1 cellular context compared by ENCODE assay signal in the genomic region with DNA sequence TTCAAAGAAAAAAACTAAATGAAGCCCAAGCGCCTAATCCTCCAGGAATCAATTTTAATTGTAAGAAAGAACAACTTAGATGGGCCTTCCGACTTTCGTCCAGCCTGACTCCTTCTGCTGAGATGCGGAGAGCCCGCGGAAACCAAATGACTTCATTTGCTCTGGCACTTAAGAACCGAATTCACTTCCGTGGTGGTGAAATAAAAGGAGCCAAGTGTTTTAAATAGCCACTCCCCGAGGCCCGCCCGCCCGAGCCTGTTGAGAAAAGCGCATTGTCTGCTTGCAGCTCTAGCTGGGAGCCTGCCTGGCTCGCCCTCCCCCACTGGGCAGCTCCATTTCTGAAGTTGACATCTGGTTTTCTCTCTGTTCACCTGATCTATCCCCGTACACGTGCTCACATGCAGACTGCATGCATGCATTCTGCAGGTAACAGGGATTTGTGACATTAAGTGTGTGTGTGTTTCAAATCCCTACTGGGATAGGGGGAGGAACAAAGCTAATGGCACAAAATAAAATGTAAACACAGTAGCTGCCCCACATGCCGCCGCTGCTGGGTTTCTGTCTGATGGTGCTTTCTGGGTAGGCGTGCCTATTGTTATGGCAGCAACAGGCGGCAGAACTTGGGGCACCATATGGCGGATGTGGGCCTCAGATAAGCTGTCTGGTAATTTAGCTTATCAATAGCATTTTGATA.
A peak's percentile ranks its signal among the peaks of the same experiment; 100 is the strongest.
TF ChIP-seq lines count a peak whose summit lies in the region.

No MANE protein-coding gene starts in this region.

TF ChIP-seq in K562, 482 proteins besides CTCF, POLR2A, EP300 and RAD21 (continued from another document and continues in another):
- TF ChIP-seq, protein P1, sequence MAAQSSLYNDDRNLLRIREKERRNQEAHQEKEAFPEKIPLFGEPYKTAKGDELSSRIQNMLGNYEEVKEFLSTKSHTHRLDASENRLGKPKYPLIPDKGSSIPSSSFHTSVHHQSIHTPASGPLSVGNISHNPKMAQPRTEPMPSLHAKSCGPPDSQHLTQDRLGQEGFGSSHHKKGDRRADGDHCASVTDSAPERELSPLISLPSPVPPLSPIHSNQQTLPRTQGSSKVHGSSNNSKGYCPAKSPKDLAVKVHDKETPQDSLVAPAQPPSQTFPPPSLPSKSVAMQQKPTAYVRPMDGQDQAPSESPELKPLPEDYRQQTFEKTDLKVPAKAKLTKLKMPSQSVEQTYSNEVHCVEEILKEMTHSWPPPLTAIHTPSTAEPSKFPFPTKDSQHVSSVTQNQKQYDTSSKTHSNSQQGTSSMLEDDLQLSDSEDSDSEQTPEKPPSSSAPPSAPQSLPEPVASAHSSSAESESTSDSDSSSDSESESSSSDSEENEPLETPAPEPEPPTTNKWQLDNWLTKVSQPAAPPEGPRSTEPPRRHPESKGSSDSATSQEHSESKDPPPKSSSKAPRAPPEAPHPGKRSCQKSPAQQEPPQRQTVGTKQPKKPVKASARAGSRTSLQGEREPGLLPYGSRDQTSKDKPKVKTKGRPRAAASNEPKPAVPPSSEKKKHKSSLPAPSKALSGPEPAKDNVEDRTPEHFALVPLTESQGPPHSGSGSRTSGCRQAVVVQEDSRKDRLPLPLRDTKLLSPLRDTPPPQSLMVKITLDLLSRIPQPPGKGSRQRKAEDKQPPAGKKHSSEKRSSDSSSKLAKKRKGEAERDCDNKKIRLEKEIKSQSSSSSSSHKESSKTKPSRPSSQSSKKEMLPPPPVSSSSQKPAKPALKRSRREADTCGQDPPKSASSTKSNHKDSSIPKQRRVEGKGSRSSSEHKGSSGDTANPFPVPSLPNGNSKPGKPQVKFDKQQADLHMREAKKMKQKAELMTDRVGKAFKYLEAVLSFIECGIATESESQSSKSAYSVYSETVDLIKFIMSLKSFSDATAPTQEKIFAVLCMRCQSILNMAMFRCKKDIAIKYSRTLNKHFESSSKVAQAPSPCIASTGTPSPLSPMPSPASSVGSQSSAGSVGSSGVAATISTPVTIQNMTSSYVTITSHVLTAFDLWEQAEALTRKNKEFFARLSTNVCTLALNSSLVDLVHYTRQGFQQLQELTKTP (IDR thresholded peaks at IDR 0.05; ENCODE audit: low read depth in 1 of 2, partially characterized antibody in 2 of 2): no peak
- no peak for TF ChIP-seq BHLHE40 (IDR thresholded peaks at IDR 0.05; ENCODE audit: low read length)
- no peak for TF ChIP-seq MECOM (CRISPR knock-in tag; IDR thresholded peaks at IDR 0.05)
- TF ChIP-seq NFATC3 (IDR thresholded peaks at IDR 0.05): no peak
- no peak for TF ChIP-seq KDM2B (CRISPR knock-in tag; IDR thresholded peaks at IDR 0.05)
- TF ChIP-seq PCBP1 (IDR thresholded peaks at IDR 0.05; ENCODE audit: low read depth, low read length, poor library complexity, severe bottlenecking): no peak
- 0 out of 4 replicates have a peak, but pooled peaks of 1 of the 2 experiments have one; percentile 10 for TF ChIP-seq MAZ (CRISPR knock-in tag; conservative IDR thresholded peaks at IDR 0.05 in 1 of 2, IDR thresholded peaks at IDR 0.05 in 1 of 2)
- TF ChIP-seq, protein P2, sequence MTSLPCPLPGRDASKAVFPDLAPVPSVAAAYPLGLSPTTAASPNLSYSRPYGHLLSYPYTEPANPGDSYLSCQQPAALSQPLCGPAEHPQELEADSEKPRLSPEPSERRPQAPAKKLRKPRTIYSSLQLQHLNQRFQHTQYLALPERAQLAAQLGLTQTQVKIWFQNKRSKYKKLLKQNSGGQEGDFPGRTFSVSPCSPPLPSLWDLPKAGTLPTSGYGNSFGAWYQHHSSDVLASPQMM (CRISPR knock-in tag; IDR thresholded peaks at IDR 0.05): no peak
- TF ChIP-seq ELF1 (tag; IDR thresholded peaks at IDR 0.05): peak; percentile 57
- TF ChIP-seq JUND (IDR thresholded peaks at IDR 0.05; ENCODE audit: borderline replicate concordance, low read depth, low read length): peak; percentile 9; the same call in 1 of the 2 replicates
- no peak for TF ChIP-seq JUND (tag; IDR thresholded peaks at IDR 0.05; ENCODE audit: borderline replicate concordance, low read depth, low read length)
- TF ChIP-seq, protein P3, sequence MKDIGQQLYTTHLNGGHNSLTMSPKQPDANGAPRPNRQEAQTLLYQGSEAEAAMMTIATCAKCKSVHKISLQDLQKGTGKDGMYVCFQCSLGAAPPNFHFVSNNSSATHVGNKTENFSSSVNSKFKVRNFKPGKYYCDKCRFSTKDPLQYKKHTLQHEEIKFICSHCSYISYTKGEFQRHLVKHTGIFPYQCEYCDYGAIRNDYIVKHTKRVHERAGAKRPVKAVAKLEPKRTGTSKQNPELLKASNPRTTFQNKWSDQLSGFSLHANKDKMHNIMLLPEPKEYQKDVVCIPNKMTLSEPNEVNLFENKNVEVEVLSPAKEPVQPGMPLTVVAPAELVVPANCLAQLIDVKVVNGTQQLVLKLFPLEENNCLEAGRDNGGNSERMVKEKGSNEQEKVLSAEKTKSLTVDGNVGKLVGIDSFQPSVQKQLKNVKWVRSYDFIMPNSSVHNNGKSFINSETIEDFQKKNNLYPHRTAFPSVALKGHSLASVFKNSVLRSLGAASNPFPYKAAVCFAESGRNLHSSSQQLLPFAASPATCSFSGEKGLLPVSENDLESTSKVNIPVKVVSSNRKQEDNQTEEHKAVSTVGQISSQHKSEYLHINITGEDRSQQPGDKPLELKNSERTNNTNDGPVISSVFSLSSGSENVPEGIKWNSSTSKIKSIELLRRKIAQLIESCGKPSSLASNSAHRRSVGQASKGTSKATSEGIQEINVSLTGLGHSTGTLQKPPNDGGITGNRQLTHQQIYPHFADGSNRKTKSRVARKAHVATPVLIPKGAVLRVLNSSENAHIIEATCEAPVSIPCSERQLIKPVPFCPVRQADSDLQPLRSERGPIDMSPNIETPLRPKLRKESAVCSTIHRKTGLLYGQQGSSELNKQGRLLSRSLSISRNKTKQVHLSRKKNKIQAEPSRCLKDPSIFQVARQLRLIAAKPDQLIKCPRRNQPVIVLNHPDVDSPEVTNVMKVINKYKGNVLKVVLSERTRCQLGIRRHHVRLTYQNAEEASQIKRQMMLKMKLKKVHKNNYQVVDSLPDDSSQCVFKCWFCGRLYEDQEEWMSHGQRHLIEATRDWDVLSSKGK (CRISPR knock-in tag; IDR thresholded peaks at IDR 0.05): no peak
- TF ChIP-seq CBX2 (IDR thresholded peaks at IDR 0.05; ENCODE audit: insufficient read depth, low read length, poor library complexity, severe bottlenecking): no peak
- TF ChIP-seq, protein P4, sequence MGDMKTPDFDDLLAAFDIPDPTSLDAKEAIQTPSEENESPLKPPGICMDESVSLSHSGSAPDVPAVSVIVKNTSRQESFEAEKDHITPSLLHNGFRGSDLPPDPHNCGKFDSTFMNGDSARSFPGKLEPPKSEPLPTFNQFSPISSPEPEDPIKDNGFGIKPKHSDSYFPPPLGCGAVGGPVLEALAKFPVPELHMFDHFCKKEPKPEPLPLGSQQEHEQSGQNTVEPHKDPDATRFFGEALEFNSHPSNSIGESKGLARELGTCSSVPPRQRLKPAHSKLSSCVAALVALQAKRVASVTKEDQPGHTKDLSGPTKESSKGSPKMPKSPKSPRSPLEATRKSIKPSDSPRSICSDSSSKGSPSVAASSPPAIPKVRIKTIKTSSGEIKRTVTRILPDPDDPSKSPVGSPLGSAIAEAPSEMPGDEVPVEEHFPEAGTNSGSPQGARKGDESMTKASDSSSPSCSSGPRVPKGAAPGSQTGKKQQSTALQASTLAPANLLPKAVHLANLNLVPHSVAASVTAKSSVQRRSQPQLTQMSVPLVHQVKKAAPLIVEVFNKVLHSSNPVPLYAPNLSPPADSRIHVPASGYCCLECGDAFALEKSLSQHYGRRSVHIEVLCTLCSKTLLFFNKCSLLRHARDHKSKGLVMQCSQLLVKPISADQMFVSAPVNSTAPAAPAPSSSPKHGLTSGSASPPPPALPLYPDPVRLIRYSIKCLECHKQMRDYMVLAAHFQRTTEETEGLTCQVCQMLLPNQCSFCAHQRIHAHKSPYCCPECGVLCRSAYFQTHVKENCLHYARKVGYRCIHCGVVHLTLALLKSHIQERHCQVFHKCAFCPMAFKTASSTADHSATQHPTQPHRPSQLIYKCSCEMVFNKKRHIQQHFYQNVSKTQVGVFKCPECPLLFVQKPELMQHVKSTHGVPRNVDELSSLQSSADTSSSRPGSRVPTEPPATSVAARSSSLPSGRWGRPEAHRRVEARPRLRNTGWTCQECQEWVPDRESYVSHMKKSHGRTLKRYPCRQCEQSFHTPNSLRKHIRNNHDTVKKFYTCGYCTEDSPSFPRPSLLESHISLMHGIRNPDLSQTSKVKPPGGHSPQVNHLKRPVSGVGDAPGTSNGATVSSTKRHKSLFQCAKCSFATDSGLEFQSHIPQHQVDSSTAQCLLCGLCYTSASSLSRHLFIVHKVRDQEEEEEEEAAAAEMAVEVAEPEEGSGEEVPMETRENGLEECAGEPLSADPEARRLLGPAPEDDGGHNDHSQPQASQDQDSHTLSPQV (IDR thresholded peaks at IDR 0.05): 0 out of 2 replicates have a peak, but pooled peaks have one; percentile 19
- TF ChIP-seq FOXJ3 (CRISPR knock-in tag; IDR thresholded peaks at IDR 0.05): no peak
- no peak for TF ChIP-seq POLR2AphosphoS2 (IDR thresholded peaks at IDR 0.05; ENCODE audit: low read length)
- TF ChIP-seq, protein P5, sequence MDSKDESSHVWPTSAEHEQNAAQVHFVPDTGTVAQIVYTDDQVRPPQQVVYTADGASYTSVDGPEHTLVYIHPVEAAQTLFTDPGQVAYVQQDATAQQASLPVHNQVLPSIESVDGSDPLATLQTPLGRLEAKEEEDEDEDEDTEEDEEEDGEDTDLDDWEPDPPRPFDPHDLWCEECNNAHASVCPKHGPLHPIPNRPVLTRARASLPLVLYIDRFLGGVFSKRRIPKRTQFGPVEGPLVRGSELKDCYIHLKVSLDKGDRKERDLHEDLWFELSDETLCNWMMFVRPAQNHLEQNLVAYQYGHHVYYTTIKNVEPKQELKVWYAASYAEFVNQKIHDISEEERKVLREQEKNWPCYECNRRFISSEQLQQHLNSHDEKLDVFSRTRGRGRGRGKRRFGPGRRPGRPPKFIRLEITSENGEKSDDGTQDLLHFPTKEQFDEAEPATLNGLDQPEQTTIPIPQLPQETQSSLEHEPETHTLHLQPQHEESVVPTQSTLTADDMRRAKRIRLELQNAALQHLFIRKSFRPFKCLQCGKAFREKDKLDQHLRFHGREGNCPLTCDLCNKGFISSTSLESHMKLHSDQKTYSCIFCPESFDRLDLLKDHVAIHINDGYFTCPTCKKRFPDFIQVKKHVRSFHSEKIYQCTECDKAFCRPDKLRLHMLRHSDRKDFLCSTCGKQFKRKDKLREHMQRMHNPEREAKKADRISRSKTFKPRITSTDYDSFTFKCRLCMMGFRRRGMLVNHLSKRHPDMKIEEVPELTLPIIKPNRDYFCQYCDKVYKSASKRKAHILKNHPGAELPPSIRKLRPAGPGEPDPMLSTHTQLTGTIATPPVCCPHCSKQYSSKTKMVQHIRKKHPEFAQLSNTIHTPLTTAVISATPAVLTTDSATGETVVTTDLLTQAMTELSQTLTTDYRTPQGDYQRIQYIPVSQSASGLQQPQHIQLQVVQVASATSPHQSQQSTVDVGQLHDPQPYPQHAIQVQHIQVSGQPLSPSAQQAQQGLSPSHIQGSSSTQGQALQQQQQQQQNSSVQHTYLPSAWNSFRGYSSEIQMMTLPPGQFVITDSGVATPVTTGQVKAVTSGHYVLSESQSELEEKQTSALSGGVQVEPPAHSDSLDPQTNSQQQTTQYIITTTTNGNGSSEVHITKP (IDR thresholded peaks at IDR 0.05; ENCODE audit: partially characterized antibody): no peak
- no peak for TF ChIP-seq KDM5B (IDR thresholded peaks at IDR 0.05; ENCODE audit: insufficient replicate concordance, low read depth, low read length)
- TF ChIP-seq BRD4 (IDR thresholded peaks at IDR 0.05): no peak
- no peak for TF ChIP-seq EP400 (IDR thresholded peaks at IDR 0.05)
- TF ChIP-seq, protein P6, sequence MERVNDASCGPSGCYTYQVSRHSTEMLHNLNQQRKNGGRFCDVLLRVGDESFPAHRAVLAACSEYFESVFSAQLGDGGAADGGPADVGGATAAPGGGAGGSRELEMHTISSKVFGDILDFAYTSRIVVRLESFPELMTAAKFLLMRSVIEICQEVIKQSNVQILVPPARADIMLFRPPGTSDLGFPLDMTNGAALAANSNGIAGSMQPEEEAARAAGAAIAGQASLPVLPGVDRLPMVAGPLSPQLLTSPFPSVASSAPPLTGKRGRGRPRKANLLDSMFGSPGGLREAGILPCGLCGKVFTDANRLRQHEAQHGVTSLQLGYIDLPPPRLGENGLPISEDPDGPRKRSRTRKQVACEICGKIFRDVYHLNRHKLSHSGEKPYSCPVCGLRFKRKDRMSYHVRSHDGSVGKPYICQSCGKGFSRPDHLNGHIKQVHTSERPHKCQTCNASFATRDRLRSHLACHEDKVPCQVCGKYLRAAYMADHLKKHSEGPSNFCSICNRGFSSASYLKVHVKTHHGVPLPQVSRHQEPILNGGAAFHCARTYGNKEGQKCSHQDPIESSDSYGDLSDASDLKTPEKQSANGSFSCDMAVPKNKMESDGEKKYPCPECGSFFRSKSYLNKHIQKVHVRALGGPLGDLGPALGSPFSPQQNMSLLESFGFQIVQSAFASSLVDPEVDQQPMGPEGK (CRISPR knock-in tag; IDR thresholded peaks at IDR 0.05; ENCODE audit: borderline replicate concordance): no peak
- no peak for TF ChIP-seq ZSCAN29 (IDR thresholded peaks at IDR 0.05)
- no peak for TF ChIP-seq GABPA (tag; conservative IDR thresholded peaks at IDR 0.05; ENCODE audit: low read depth)
- TF ChIP-seq ATF7 (IDR thresholded peaks at IDR 0.05): no peak
- no peak for TF ChIP-seq TCFL5 (CRISPR knock-in tag; conservative IDR thresholded peaks at IDR 0.05)
- no peak for TF ChIP-seq ZNF696 (CRISPR knock-in tag; conservative IDR thresholded peaks at IDR 0.05)
- TF ChIP-seq BCOR (IDR thresholded peaks at IDR 0.05): no peak
- no peak for TF ChIP-seq ZBTB1 (CRISPR knock-in tag; IDR thresholded peaks at IDR 0.05; ENCODE audit: borderline replicate concordance, low read depth)
- TF ChIP-seq GATAD2B (IDR thresholded peaks at IDR 0.05; ENCODE audit: borderline replicate concordance): no peak
- TF ChIP-seq ZNF316 (IDR thresholded peaks at IDR 0.05): no peak
- TF ChIP-seq DACH1 (IDR thresholded peaks at IDR 0.05; ENCODE audit: partially characterized antibody): no peak
- TF ChIP-seq SREBF2 (CRISPR knock-in tag; IDR thresholded peaks at IDR 0.05): no peak
- TF ChIP-seq, protein P7, sequence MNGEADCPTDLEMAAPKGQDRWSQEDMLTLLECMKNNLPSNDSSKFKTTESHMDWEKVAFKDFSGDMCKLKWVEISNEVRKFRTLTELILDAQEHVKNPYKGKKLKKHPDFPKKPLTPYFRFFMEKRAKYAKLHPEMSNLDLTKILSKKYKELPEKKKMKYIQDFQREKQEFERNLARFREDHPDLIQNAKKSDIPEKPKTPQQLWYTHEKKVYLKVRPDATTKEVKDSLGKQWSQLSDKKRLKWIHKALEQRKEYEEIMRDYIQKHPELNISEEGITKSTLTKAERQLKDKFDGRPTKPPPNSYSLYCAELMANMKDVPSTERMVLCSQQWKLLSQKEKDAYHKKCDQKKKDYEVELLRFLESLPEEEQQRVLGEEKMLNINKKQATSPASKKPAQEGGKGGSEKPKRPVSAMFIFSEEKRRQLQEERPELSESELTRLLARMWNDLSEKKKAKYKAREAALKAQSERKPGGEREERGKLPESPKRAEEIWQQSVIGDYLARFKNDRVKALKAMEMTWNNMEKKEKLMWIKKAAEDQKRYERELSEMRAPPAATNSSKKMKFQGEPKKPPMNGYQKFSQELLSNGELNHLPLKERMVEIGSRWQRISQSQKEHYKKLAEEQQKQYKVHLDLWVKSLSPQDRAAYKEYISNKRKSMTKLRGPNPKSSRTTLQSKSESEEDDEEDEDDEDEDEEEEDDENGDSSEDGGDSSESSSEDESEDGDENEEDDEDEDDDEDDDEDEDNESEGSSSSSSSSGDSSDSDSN (IDR thresholded peaks at IDR 0.05; ENCODE audit: borderline replicate concordance in 1 of 2, low read depth in 2 of 2, low read length in 2 of 2): no peak
